1 cellular context compared by ENCODE assay signal in the genomic region with DNA sequence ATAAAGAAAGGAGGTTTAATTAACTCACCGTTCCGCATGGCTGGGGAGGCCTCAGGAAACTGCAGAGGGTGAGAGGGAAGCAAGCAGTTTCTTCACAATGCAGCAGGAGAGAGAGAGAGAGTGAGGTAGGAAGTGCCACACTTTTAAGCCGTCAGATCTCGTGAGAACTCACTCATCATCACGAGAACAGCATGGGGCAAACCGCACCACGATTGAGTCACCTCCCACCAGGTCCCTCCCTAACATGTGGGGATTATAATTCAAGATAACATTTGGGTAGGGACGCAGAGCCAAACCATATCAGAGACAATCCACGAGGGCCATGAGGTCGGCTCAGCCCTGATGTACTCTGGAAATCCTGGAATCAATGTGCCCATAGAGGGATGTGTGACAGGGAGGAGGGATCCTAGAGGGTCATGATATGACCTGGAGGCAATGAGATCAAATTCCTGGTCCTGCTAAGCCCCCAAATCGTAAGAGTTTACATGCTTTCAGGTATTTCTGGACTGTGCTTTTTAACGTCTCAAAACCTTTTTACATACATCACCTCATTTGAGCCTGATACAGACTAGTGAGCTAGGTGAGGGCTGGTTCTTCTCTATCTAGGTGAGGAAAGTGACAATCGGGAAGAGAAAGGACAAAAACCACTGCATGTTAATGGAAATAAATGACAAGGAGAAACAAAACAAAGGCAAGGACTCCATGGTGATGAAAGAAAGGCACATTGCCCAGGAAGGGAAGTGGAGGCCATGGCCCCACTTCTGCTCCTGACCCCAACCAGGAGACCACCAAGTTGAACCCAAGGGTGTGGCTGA.
A peak's percentile ranks its signal among the peaks of the same experiment; 100 is the strongest.
TF ChIP-seq lines count a peak whose summit lies in the region.

No MANE protein-coding gene starts in this region.

TF ChIP-seq in K562, 482 proteins besides CTCF, POLR2A, EP300 and RAD21 (continues in another document):
- TF ChIP-seq ZNF197 (CRISPR knock-in tag; IDR thresholded peaks at IDR 0.05; ENCODE audit: low read depth) (peak; percentile 77; the same call in 1 of the 2 replicates), NR2F6 (CRISPR knock-in tag; IDR thresholded peaks at IDR 0.05) (no peak), PHF20 (IDR thresholded peaks at IDR 0.05; ENCODE audit: partially characterized antibody) (no peak), ZNF174 (CRISPR knock-in tag; IDR thresholded peaks at IDR 0.05) (no peak), BCOR (IDR thresholded peaks at IDR 0.05) (peak; percentile 66), BACH1 (tag; IDR thresholded peaks at IDR 0.05) (no peak; the same call in 1 of the 2 replicates), SETDB1 (IDR thresholded peaks at IDR 0.05; ENCODE audit: low read length) (no peak), ETV5 (CRISPR knock-in tag; IDR thresholded peaks at IDR 0.05; ENCODE audit: low read depth) (no peak; the same call in 1 of the 2 replicates), U2AF2 (optimal IDR thresholded peaks at IDR 0.05; ENCODE audit: low read depth, low read length) (no peak), TAL1 (IDR thresholded peaks at IDR 0.05) (peak; percentile 95), BRD9 (IDR thresholded peaks at IDR 0.05; ENCODE audit: low read depth, partially characterized antibody) (no peak), TCFL5 (CRISPR knock-in tag; conservative IDR thresholded peaks at IDR 0.05) (no peak), CREBBP (IDR thresholded peaks at IDR 0.05; ENCODE audit: low read depth, low read length) (no peak), FIP1L1 (IDR thresholded peaks at IDR 0.05; ENCODE audit: low read depth, low read length, poor library complexity, severe bottlenecking) (no peak), PCBP1 (IDR thresholded peaks at IDR 0.05; ENCODE audit: low read depth, low read length, poor library complexity, severe bottlenecking) (no peak), HNRNPH1 (optimal IDR thresholded peaks at IDR 0.05; ENCODE audit: low read depth, low read length) (no peak), RB1 (IDR thresholded peaks at IDR 0.05; ENCODE audit: low read depth) (peak; percentile 57; the same call in 1 of the 2 replicates), HDAC3 (IDR thresholded peaks at IDR 0.05; ENCODE audit: borderline replicate concordance, partially characterized antibody) (peak; percentile 84), CBFB (CRISPR knock-in tag; IDR thresholded peaks at IDR 0.05) (peak; percentile 93), SRSF1 (IDR thresholded peaks at IDR 0.05; ENCODE audit: low read depth, low read length) (no peak), PPARD (CRISPR knock-in tag; IDR thresholded peaks at IDR 0.05) (no peak), SIN3A (IDR thresholded peaks at IDR 0.05; ENCODE audit: borderline replicate concordance in 2 of 2, control insufficient read depth in 1 of 2, low read depth in 2 of 2, low read length in 2 of 2) (peak; percentile 38 to 65; a peak in 1 of 4 replicates), FUS (optimal IDR thresholded peaks at IDR 0.05; ENCODE audit: low read depth, low read length) (no peak), MYNN (IDR thresholded peaks at IDR 0.05) (peak; percentile 72; the same call in 1 of the 2 replicates), MYNN (CRISPR knock-in tag; IDR thresholded peaks at IDR 0.05) (no peak)
- TF ChIP-seq, protein P1, sequence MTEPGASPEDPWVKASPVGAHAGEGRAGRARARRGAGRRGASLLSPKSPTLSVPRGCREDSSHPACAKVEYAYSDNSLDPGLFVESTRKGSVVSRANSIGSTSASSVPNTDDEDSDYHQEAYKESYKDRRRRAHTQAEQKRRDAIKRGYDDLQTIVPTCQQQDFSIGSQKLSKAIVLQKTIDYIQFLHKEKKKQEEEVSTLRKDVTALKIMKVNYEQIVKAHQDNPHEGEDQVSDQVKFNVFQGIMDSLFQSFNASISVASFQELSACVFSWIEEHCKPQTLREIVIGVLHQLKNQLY (CRISPR knock-in tag; conservative IDR thresholded peaks at IDR 0.05) = no peak
- TF ChIP-seq, protein P2, sequence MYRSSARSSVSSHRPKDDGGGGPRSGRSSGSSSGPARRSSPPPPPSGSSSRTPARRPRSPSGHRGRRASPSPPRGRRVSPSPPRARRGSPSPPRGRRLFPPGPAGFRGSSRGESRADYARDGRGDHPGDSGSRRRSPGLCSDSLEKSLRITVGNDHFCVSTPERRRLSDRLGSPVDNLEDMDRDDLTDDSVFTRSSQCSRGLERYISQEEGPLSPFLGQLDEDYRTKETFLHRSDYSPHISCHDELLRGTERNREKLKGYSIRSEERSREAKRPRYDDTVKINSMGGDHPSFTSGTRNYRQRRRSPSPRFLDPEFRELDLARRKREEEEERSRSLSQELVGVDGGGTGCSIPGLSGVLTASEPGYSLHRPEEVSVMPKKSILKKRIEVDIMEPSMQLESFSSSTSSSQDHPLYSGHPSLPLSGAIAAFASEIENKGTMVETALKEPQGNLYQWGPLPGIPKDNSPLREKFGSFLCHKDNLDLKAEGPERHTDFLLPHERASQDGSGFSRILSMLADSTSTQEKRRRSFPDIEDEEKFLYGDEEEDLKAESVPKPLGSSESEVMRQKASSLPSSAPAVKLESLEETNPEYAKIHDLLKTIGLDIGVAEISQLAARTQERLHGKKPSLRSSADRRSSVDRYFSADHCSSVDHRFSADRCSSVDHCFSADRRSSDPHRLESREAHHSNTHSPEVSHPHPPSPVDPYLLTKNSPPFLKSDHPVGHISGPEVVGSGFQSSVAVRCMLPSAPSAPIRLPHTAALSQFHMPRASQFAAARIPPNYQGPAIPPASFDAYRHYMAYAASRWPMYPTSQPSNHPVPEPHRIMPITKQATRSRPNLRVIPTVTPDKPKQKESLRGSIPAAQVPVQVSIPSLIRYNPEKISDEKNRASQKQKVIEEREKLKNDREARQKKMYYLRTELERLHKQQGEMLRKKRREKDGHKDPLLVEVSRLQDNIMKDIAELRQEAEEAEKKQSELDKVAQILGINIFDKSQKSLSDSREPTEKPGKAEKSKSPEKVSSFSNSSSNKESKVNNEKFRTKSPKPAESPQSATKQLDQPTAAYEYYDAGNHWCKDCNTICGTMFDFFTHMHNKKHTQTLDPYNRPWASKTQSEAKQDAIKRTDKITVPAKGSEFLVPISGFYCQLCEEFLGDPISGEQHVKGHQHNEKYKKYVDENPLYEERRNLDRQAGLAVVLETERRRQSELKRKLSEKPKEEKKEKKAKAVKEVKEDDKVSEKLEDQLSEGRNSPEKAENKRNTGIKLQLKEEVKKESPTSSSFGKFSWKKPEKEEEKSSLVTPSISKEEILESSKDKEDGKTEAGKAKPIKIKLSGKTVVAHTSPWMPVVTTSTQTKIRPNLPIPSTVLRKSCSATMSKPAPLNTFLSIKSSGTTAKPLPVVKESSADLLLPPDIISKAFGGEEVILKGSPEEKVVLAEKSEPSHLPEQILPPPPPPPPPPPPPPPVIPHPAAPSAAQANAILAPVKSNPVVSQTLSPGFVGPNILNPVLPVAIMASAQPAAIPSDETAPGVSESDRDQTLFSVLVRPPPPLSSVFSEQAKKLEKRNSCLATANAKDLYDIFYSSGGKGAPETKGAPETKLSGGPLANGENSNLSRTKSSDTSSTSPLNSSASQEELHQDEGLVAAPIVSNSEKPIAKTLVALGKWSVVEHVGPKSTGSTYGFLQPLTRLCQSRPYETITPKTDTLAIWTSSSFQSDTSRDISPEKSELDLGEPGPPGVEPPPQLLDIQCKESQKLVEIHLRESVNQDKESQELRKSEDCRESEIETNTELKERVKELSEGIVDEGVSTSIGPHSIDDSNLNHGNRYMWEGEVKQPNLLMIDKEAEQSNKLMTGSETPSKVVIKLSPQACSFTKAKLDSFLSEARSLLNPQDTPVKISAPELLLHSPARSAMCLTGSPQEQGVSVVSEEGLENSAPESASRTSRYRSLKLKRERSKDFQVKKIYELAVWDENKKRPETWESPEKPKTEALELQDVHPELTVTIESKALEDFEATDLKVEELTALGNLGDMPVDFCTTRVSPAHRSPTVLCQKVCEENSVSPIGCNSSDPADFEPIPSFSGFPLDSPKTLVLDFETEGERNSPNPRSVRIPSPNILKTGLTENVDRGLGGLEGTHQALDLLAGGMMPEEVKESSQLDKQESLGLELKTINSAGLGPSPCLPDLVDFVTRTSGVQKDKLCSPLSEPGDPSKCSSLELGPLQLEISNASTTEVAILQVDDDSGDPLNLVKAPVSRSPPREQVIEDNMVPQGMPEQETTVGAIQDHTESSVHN (IDR thresholded peaks at IDR 0.05; ENCODE audit: borderline replicate concordance in 1 of 2, low read depth in 1 of 2) = peak in 1 of 2 experiments; percentile 58; a peak in 2 of 4 replicates
- TF ChIP-seq, protein P3, sequence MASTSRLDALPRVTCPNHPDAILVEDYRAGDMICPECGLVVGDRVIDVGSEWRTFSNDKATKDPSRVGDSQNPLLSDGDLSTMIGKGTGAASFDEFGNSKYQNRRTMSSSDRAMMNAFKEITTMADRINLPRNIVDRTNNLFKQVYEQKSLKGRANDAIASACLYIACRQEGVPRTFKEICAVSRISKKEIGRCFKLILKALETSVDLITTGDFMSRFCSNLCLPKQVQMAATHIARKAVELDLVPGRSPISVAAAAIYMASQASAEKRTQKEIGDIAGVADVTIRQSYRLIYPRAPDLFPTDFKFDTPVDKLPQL (IDR thresholded peaks at IDR 0.05; ENCODE audit: extremely low read depth, insufficient read length) = peak; percentile 89
- TF ChIP-seq, protein P4, sequence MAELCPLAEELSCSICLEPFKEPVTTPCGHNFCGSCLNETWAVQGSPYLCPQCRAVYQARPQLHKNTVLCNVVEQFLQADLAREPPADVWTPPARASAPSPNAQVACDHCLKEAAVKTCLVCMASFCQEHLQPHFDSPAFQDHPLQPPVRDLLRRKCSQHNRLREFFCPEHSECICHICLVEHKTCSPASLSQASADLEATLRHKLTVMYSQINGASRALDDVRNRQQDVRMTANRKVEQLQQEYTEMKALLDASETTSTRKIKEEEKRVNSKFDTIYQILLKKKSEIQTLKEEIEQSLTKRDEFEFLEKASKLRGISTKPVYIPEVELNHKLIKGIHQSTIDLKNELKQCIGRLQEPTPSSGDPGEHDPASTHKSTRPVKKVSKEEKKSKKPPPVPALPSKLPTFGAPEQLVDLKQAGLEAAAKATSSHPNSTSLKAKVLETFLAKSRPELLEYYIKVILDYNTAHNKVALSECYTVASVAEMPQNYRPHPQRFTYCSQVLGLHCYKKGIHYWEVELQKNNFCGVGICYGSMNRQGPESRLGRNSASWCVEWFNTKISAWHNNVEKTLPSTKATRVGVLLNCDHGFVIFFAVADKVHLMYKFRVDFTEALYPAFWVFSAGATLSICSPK (IDR thresholded peaks at IDR 0.05; ENCODE audit: borderline replicate concordance) = no peak
- TF ChIP-seq, protein P5, sequence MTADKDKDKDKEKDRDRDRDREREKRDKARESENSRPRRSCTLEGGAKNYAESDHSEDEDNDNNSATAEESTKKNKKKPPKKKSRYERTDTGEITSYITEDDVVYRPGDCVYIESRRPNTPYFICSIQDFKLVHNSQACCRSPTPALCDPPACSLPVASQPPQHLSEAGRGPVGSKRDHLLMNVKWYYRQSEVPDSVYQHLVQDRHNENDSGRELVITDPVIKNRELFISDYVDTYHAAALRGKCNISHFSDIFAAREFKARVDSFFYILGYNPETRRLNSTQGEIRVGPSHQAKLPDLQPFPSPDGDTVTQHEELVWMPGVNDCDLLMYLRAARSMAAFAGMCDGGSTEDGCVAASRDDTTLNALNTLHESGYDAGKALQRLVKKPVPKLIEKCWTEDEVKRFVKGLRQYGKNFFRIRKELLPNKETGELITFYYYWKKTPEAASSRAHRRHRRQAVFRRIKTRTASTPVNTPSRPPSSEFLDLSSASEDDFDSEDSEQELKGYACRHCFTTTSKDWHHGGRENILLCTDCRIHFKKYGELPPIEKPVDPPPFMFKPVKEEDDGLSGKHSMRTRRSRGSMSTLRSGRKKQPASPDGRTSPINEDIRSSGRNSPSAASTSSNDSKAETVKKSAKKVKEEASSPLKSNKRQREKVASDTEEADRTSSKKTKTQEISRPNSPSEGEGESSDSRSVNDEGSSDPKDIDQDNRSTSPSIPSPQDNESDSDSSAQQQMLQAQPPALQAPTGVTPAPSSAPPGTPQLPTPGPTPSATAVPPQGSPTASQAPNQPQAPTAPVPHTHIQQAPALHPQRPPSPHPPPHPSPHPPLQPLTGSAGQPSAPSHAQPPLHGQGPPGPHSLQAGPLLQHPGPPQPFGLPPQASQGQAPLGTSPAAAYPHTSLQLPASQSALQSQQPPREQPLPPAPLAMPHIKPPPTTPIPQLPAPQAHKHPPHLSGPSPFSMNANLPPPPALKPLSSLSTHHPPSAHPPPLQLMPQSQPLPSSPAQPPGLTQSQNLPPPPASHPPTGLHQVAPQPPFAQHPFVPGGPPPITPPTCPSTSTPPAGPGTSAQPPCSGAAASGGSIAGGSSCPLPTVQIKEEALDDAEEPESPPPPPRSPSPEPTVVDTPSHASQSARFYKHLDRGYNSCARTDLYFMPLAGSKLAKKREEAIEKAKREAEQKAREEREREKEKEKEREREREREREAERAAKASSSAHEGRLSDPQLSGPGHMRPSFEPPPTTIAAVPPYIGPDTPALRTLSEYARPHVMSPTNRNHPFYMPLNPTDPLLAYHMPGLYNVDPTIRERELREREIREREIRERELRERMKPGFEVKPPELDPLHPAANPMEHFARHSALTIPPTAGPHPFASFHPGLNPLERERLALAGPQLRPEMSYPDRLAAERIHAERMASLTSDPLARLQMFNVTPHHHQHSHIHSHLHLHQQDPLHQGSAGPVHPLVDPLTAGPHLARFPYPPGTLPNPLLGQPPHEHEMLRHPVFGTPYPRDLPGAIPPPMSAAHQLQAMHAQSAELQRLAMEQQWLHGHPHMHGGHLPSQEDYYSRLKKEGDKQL (CRISPR knock-in tag; IDR thresholded peaks at IDR 0.05; ENCODE audit: borderline replicate concordance) = no peak
- TF ChIP-seq, protein P6, sequence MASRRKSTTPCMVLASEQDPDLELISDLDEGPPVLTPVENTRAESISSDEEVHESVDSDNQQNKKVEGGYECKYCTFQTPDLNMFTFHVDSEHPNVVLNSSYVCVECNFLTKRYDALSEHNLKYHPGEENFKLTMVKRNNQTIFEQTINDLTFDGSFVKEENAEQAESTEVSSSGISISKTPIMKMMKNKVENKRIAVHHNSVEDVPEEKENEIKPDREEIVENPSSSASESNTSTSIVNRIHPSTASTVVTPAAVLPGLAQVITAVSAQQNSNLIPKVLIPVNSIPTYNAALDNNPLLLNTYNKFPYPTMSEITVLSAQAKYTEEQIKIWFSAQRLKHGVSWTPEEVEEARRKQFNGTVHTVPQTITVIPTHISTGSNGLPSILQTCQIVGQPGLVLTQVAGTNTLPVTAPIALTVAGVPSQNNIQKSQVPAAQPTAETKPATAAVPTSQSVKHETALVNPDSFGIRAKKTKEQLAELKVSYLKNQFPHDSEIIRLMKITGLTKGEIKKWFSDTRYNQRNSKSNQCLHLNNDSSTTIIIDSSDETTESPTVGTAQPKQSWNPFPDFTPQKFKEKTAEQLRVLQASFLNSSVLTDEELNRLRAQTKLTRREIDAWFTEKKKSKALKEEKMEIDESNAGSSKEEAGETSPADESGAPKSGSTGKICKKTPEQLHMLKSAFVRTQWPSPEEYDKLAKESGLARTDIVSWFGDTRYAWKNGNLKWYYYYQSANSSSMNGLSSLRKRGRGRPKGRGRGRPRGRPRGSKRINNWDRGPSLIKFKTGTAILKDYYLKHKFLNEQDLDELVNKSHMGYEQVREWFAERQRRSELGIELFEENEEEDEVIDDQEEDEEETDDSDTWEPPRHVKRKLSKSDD (conservative IDR thresholded peaks at IDR 0.05; ENCODE audit: low read length) = peak; percentile 98
- TF ChIP-seq, protein P7, sequence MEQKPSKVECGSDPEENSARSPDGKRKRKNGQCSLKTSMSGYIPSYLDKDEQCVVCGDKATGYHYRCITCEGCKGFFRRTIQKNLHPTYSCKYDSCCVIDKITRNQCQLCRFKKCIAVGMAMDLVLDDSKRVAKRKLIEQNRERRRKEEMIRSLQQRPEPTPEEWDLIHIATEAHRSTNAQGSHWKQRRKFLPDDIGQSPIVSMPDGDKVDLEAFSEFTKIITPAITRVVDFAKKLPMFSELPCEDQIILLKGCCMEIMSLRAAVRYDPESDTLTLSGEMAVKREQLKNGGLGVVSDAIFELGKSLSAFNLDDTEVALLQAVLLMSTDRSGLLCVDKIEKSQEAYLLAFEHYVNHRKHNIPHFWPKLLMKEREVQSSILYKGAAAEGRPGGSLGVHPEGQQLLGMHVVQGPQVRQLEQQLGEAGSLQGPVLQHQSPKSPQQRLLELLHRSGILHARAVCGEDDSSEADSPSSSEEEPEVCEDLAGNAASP (IDR thresholded peaks at IDR 0.05) = no peak
